In the genomic region with DNA sequence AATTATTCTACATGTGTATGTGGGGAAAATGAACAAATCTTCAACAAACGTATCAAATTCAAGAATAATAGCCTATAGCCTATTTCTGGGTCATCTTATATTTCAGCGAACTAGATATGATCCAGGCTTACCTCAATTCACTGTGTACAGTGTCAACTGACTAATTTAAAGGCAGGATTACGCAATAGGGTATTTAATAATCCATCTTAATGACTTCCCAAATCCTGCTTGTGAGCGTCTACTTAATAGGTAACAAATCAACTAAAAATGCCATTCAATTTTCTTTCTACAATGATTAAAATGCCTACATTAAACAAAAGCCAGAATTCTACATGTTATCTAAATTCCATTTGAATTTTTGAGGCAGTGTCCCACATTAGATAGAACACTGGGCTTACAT, we compare ENCODE assay signal across 27 cellular contexts.
"Had no signal": no experiment of that assay in that cellular context is flagged by ENCODE, and none has a peak within 500 bp of the region (broad histone marks: within the 10 kb centered on the region; RNA-seq: fewer than 3 reads in every experiment).

No MANE protein-coding gene starts in this region.

- H3K36me3 ChIP-seq: brain microvascular endothelial cell had no signal

- FAIRE-seq: astrocyte, TTC549 had no signal

- H3K4me2 ChIP-seq: PC-9 had no signal

- H3K27ac ChIP-seq: brain microvascular endothelial cell, PC-9 had no signal

- ATAC-seq: activated naive CD4-positive, alpha-beta T cell treated with anti-CD3 and anti-CD28 coated beads, Interleukin-2, amount 50 U/mL, for 72 hours; activated naive CD8-positive, alpha-beta T cell treated with anti-CD3 and anti-CD28 coated beads, Interleukin-2, amount 50 U/mL, for 24 hours; activated T-cell treated with anti-CD3 and anti-CD28 coated beads, Interleukin-2, amount 50 U/mL, for 4 hours; T-cell had no signal

- H3K27me3 ChIP-seq: brain microvascular endothelial cell had no signal

- H2AFZ ChIP-seq: PC-9 had no signal

- H3K4me3 ChIP-seq: PC-9 had no signal

- DNase-seq: activated B cell treated with CpG ODN at 0.5 μM for 24 hours; activated CD4-positive, alpha-beta memory T cell treated with anti-CD3 and anti-CD28 coated beads for 36 hours; activated CD4-positive, alpha-beta T cell treated with anti-CD3 and anti-CD28 coated beads for 1 hour; activated CD4-positive, alpha-beta T cell treated with anti-CD3 and anti-CD28 coated beads, Interleukin-2, amount 10 ng/mL, durations not matched to agents 7 days and 5 days; activated CD8-positive, alpha-beta memory T cell treated with anti-CD3 and anti-CD28 coated beads for 24 hours; activated effector memory CD4-positive, alpha-beta T cell treated with anti-CD3 and anti-CD28 coated beads, Interleukin-2, amount 50 U/mL, for 16 hours; activated naive CD4-positive, alpha-beta T cell treated with Interleukin-2 at 50 U/mL for 16 hours; activated naive CD8-positive, alpha-beta T cell treated with anti-CD3 and anti-CD28 coated beads, Interleukin-2, amount 50 U/mL, for 24 hours; activated T-cell treated with anti-CD3 and anti-CD28 coated beads, Interleukin-2, amount 50 U/mL, for 4 hours; amygdala; brain microvascular endothelial cell; Karpas-422; NCI-H1092; NCI-H1417; NCI-H2029; NCI-H2107; NCI-H2171 treated with DMSO at 0.1 percent for 48 hours; NCI-H226; NCI-H526 treated with DMSO at 0.1 percent for 48 hours; PC-9; SHP77 treated with DMSO at 0.1 percent for 48 hours; T-cell; T-helper 2 cell; T1000 had no signal
